In genomic region chr6:74366634-74367033, GRCh38 we compare ENCODE assay signal across 35 cellular contexts.
A peak's percentile ranks its signal among the peaks of the same experiment; 100 is the strongest.
DNase-seq lines count a peak whose midpoint lies in the region; FAIRE-seq and TF ChIP-seq lines count a peak whose summit lies in the region.
"Had no signal": no experiment of that assay in that cellular context is flagged by ENCODE, and none has a peak within 500 bp of the region (broad histone marks: within the 10 kb centered on the region; RNA-seq: fewer than 3 reads in every experiment).

No MANE protein-coding gene starts in this region.

- DNase-seq in MCF 10A (ENCODE audit: unreplicated experiment) (peak; percentile 18), breast epithelium (ENCODE audit: low spot score in 2 of 2) (no peak), astrocyte (ENCODE audit: low read depth) (peak; percentile 23), fibroblast of peridontal ligament (ENCODE audit: extremely low read depth) (peak; percentile 56), retina (no peak), SKM-1 treated with dmso at 0.1 percent for 144 hours (lab: John Stamatoyannopoulos, UW; ENCODE audit: unreplicated experiment) (no peak), middle frontal gyrus (ENCODE audit: extremely low spot score, low spot score) (no peak)
- no peak for DNase-seq in stimulated activated CD4-positive, alpha-beta T cell treated with anti-CD3 and anti-CD28 coated beads, Interleukin-15, amount 100 ng/mL, for 24 hours
- DNase-seq: activated CD4-positive, alpha-beta T cell treated with anti-CD3 and anti-CD28 coated beads for 36 hours; activated CD8-positive, alpha-beta T cell treated with anti-CD3 and anti-CD28 coated beads, Interleukin-2, amount 10 ng/mL, durations not matched to agents 7 days and 5 days; AML-193; anterior cingulate cortex; CD4-positive, alpha-beta T cell; central memory CD4-positive, alpha-beta T cell; gastrocnemius medialis; hippocampal formation; left lung; MG63; naive thymus-derived CD4-positive, alpha-beta T cell; NCI-H2029 treated with DMSO at 0.1 percent for 48 hours; NCI-H2227 treated with DMSO at 0.1 percent for 48 hours; NCI-H69; psoas muscle; stimulated activated naive CD4-positive, alpha-beta T cell treated with Interleukin-2 at 50 U/mL for 16 hours; T-helper 17 cell; testis had no signal

- BruUV-seq in MCF 10A (replicated peaks; lab: Mats Ljungman, UMichigan), result no TSS peak

- POLR2A ChIA-PET in MCF 10A (lab: Yijun Ruan, JAX), result no interaction called here

- CTCF ChIA-PET in MCF 10A (lab: Yijun Ruan, JAX), result interaction anchor here (0.5 to 0.8 kb wide), 2 partner anchors 274 to 396 kb away, joined by 3 read pairs; no protein-coding TSS in a partner anchor

- no peak for TF ChIP-seq CTCF in MCF 10A (IDR thresholded peaks at IDR 0.05; ENCODE audit: unreplicated experiment)
- no peak for TF ChIP-seq CTCF in breast epithelium (IDR thresholded peaks at IDR 0.05)
- no peak for TF ChIP-seq CTCF in astrocyte (IDR thresholded peaks at IDR 0.05; ENCODE audit: insufficient read depth, low read depth, low read length)

- peak; percentile 26 for FAIRE-seq in astrocyte (lab: Jason Lieb, UNC)
- FAIRE-seq: D721Med, urothelium cell line had no signal

- no peaks in the 10 kb centered on the region for H3K27me3 Mint-ChIP-seq in MCF 10A (ENCODE audit: insufficient read depth, unreplicated experiment)
- no peaks in the 10 kb centered on the region for H3K27me3 Mint-ChIP-seq in astrocyte (ENCODE audit: low read depth, unreplicated experiment)
- H3K27me3 Mint-ChIP-seq: activated CD4-positive, alpha-beta T cell treated with anti-CD3 and anti-CD28 coated beads for 36 hours; activated naive CD4-positive, alpha-beta T cell treated with anti-CD3 and anti-CD28 coated beads, Interleukin-2, amount 50 U/mL, for 24 hours; CD4-positive, alpha-beta T cell; naive thymus-derived CD4-positive, alpha-beta T cell; T-helper 17 cell had no signal

- H3K4me3 ChIP-seq in breast epithelium (no peak overlapping the region), astrocyte (ENCODE audit: insufficient read depth, low read depth, low read length) (no peak overlapping the region)
- H3K4me3 ChIP-seq: gastrocnemius medialis, GM23338, left lung, MG63, psoas muscle, SK-N-MC, testis had no signal

- H3K79me2 ChIP-seq in astrocyte (ENCODE audit: insufficient read depth, low read length), result no peaks in the 10 kb centered on the region

- H3K27me3 ChIP-seq in breast epithelium, result no peaks in the 10 kb centered on the region
- H3K27me3 ChIP-seq in astrocyte (ENCODE audit: insufficient read depth, low read length), result no peaks in the 10 kb centered on the region
- H3K27me3 ChIP-seq: gastrocnemius medialis, left lung, MG63, testis had no signal

- H3K36me3 ChIP-seq in breast epithelium (no peaks in the 10 kb centered on the region), astrocyte (ENCODE audit: insufficient read depth, low read length) (no peaks in the 10 kb centered on the region)
- H3K36me3 ChIP-seq: gastrocnemius medialis, left lung, MG63 had no signal

- no peak overlapping the region for H2AFZ ChIP-seq in astrocyte (ENCODE audit: low read depth, low read length)
- H2AFZ ChIP-seq: GM23338 had no signal

- H3K9me3 ChIP-seq in breast epithelium, result no peaks in the 10 kb centered on the region
- H3K9me3 ChIP-seq in astrocyte (ENCODE audit: insufficient read depth, low read depth, low read length), result no peaks in the 10 kb centered on the region
- H3K9me3 ChIP-seq: gastrocnemius medialis, left lung, MG63, psoas muscle, testis had no signal

- intact Hi-C loops in MCF 10A (cut with micrococcal nuclease), result no loop called here
- intact Hi-C loops in breast epithelium (cut with DNase I; ENCODE audit: low total_unique reads), result no loop called here

- no peak overlapping the region for H3K4me2 ChIP-seq in astrocyte (ENCODE audit: low read length)
- H3K4me2 ChIP-seq: GM23338 had no signal

- H3K4me1 Mint-ChIP-seq in MCF 10A (ENCODE audit: insufficient read depth, unreplicated experiment) (peaks cover 7% of the 10 kb centered on the region), astrocyte (ENCODE audit: low read depth, unreplicated experiment) (peaks cover 10% of the 10 kb centered on the region)
- H3K4me1 Mint-ChIP-seq: activated CD4-positive, alpha-beta T cell treated with anti-CD3 and anti-CD28 coated beads for 36 hours; activated naive CD4-positive, alpha-beta T cell treated with anti-CD3 and anti-CD28 coated beads, Interleukin-2, amount 50 U/mL, for 24 hours; GM23338; mesothelial cell of epicardium; T-helper 17 cell had no signal

- H3K4me1 ChIP-seq in breast epithelium (no peaks in the 10 kb centered on the region), astrocyte (ENCODE audit: insufficient read depth, low read length) (peaks cover 3% of the 10 kb centered on the region)
- H3K4me1 ChIP-seq: gastrocnemius medialis, left lung, psoas muscle, testis had no signal

- H3K9ac ChIP-seq in astrocyte (ENCODE audit: low read length), result no peak overlapping the region

- H3K27ac ChIP-seq in breast epithelium (no peak overlapping the region), astrocyte (ENCODE audit: low read depth, low read length) (no peak overlapping the region)
- H3K27ac ChIP-seq: 22Rv1, epithelial cell of prostate, gastrocnemius medialis, left lung, psoas muscle, SK-N-MC, testis had no signal

- no peaks in the 10 kb centered on the region for H4K20me1 ChIP-seq in astrocyte (ENCODE audit: insufficient read depth, low read length)

- TF ChIP-seq POLR2A in breast epithelium (IDR thresholded peaks at IDR 0.05), result no peak

- H3K9me3 Mint-ChIP-seq in MCF 10A (ENCODE audit: unreplicated experiment) (no peaks in the 10 kb centered on the region), astrocyte (ENCODE audit: unreplicated experiment) (no peaks in the 10 kb centered on the region)
- H3K9me3 Mint-ChIP-seq: activated naive CD4-positive, alpha-beta T cell treated with anti-CD3 and anti-CD28 coated beads, Interleukin-2, amount 50 U/mL, for 24 hours; GM23338 had no signal

- H3K27ac Mint-ChIP-seq in MCF 10A (ENCODE audit: low read depth, unreplicated experiment), result peak overlapping the region; percentile 75
- H3K27ac Mint-ChIP-seq in astrocyte (ENCODE audit: unreplicated experiment), result no peak overlapping the region
- H3K27ac Mint-ChIP-seq: activated CD4-positive, alpha-beta T cell treated with anti-CD3 and anti-CD28 coated beads for 36 hours; activated CD8-positive, alpha-beta T cell treated with anti-CD3 and anti-CD28 coated beads, Interleukin-2, amount 10 ng/mL, durations not matched to agents 7 days and 5 days; activated naive CD4-positive, alpha-beta T cell treated with anti-CD3 and anti-CD28 coated beads, Interleukin-2, amount 50 U/mL, for 24 hours; activated T-helper 2 cell treated with anti-CD3 and anti-CD28 coated beads, Interferon-gamma antibody, Interleukin-2, Interleukin-4, amounts not matched to agents 10 μg/mL and 5 μg/mL and 100 μg/mL, durations not matched to agents 14 hours and 24 hours and 36 hours; CD4-positive, alpha-beta T cell; GM23338; mesothelial cell of epicardium; naive thymus-derived CD4-positive, alpha-beta T cell; T-helper 17 cell had no signal

- H3K36me3 Mint-ChIP-seq in MCF 10A (ENCODE audit: insufficient read depth, unreplicated experiment) (no peaks in the 10 kb centered on the region), astrocyte (ENCODE audit: low read depth, unreplicated experiment) (no peaks in the 10 kb centered on the region)
- H3K36me3 Mint-ChIP-seq: activated naive CD4-positive, alpha-beta T cell treated with anti-CD3 and anti-CD28 coated beads, Interleukin-2, amount 50 U/mL, for 24 hours; mesothelial cell of epicardium; naive thymus-derived CD4-positive, alpha-beta T cell had no signal

- H3K4me3 Mint-ChIP-seq in MCF 10A (ENCODE audit: unreplicated experiment) (no peak overlapping the region), astrocyte (ENCODE audit: unreplicated experiment) (no peak overlapping the region)
- H3K4me3 Mint-ChIP-seq: activated CD4-positive, alpha-beta T cell treated with anti-CD3 and anti-CD28 coated beads for 36 hours; activated CD8-positive, alpha-beta T cell treated with anti-CD3 and anti-CD28 coated beads, Interleukin-2, amount 10 ng/mL, durations not matched to agents 7 days and 5 days; activated naive CD4-positive, alpha-beta T cell treated with anti-CD3 and anti-CD28 coated beads, Interleukin-2, amount 50 U/mL, for 24 hours; CD4-positive, alpha-beta T cell; GM23338; mesothelial cell of epicardium; naive thymus-derived CD4-positive, alpha-beta T cell; T-helper 17 cell had no signal

Comparison
In these comparisons a context has a peak if more than half of its experiments do, and no peak if none do; other contexts are left out.
1. DNase-seq: peak in MCF 10A (single experiment), astrocyte (single experiment) and fibroblast of peridontal ligament (single experiment); none in breast epithelium (0 of 2), retina (single experiment), stimulated activated CD4-positive, alpha-beta T cell treated with anti-CD3 and anti-CD28 coated beads, Interleukin-15, amount 100 ng/mL, for 24 hours (single experiment), SKM-1 treated with dmso at 0.1 percent for 144 hours (single experiment) and middle frontal gyrus (single experiment).